8 cellular contexts compared by ENCODE assay signal in genomic region chr17:58337600-58338453, GRCh38. TPM values are rescaled to one million over a fixed set of nuclear protein-coding genes. Genes with fewer than 3 reads are reported as not detected.
DNase-seq lines count a peak whose midpoint lies in the region; ATAC-seq, FAIRE-seq and TF ChIP-seq lines count a peak whose summit lies in the region.

No MANE protein-coding gene starts in this region.

- peak; percentile 67 to 79 for ATAC-seq in naive thymus-derived CD8-positive, alpha-beta T cell
- ATAC-seq in stimulated activated naive CD8-positive, alpha-beta T cell treated with anti-CD3 and anti-CD28 coated beads, Interleukin-15, amount 100 ng/mL, for 72 hours: peak; percentile 69

- no peak for TF ChIP-seq CTCF in MM.1S (IDR thresholded peaks at IDR 0.05; ENCODE audit: low read length)

- peaks cover 83% of the 10 kb centered on the region for H3K79me2 ChIP-seq in MM.1S (ENCODE audit: low read length)

- H3K9me3 ChIP-seq in MM.1S (replicated peaks; ENCODE audit: insufficient read depth, low read length): no peaks in the 10 kb centered on the region

- H3K4me1 Mint-ChIP-seq in naive thymus-derived CD8-positive, alpha-beta T cell: peaks cover 49 to 89% (median 75%) of the 10 kb centered on the region in 4 donors
- H3K4me1 Mint-ChIP-seq in stimulated activated naive CD8-positive, alpha-beta T cell treated with anti-CD3 and anti-CD28 coated beads, Interleukin-15, amount 100 ng/mL, for 72 hours: peaks cover 44% of the 10 kb centered on the region

- H3K4me3 ChIP-seq in MM.1S (ENCODE audit: low read length): peak overlapping the region; percentile 68

- H3F3A ChIP-seq in MM.1S (ENCODE audit: insufficient read depth, low read length): peaks cover 79% of the 10 kb centered on the region

- H3K27ac ChIP-seq in MM.1S (ENCODE audit: low read length): peak overlapping the region; percentile 100

- no peaks in the 10 kb centered on the region for H3K27me3 ChIP-seq in MM.1S (replicated peaks; ENCODE audit: insufficient read depth, low read length)

- H3K4me1 ChIP-seq in MM.1S (ENCODE audit: low read length): peaks cover 79% of the 10 kb centered on the region

- no peak overlapping the region for H2AFZ ChIP-seq in MM.1S (ENCODE audit: low read length)

- POLR2A ChIA-PET in naive thymus-derived CD8-positive, alpha-beta T cell (lab: Charles Lee): interaction anchor here (0.9 to 27.5 kb wide), 14 partner anchors 1 to 1740 kb away, joined by 3 to 1631 read pairs (median 4); partner anchors contain the start of genes CLTC, RNF43, SKA2 and SUPT4H1

- H3K4me3 Mint-ChIP-seq in naive thymus-derived CD8-positive, alpha-beta T cell: peak overlapping the region; percentile 82 to 100 (median 96)
- H3K4me3 Mint-ChIP-seq in stimulated activated naive CD8-positive, alpha-beta T cell treated with anti-CD3 and anti-CD28 coated beads, Interleukin-15, amount 100 ng/mL, for 72 hours: peak overlapping the region; percentile 77 to 99

- TF ChIP-seq POLR2A in H54 (IDR thresholded peaks at IDR 0.05; ENCODE audit: low read depth, low read length) (no peak), erythroblast (IDR thresholded peaks at IDR 0.05; ENCODE audit: low read length) (peak; percentile 85)

- DNase-seq in GDM1 (lab: John Stamatoyannopoulos, UW): peak; percentile 93
- DNase-seq in H54 (ENCODE audit: insufficient read length, low spot score): peak; percentile 69
- peak; percentile 95 for DNase-seq in MM.1S
- peak; percentile 88 to 93 for DNase-seq in activated CD8-positive, alpha-beta memory T cell treated with anti-CD3 and anti-CD28 coated beads for 4 hours (ENCODE audit: low read depth in 2 of 2)
- DNase-seq in erythroblast (lab: John Stamatoyannopoulos, UW): peak; percentile 93 to 94
- peak; percentile 74 to 95 (median 88) for DNase-seq in naive thymus-derived CD8-positive, alpha-beta T cell
- DNase-seq in stimulated activated naive CD8-positive, alpha-beta T cell treated with anti-CD3 and anti-CD28 coated beads, Interleukin-15, amount 100 ng/mL, for 72 hours: peak; percentile 96 to 98
- DNase-seq in DMS114 treated with DMSO at 0.1 percent for 48 hours (lab: John Stamatoyannopoulos, UW; ENCODE audit: unreplicated experiment): no peak

- no peaks in the 10 kb centered on the region for H3K9me3 Mint-ChIP-seq in naive thymus-derived CD8-positive, alpha-beta T cell
- no peaks in the 10 kb centered on the region for H3K9me3 Mint-ChIP-seq in stimulated activated naive CD8-positive, alpha-beta T cell treated with anti-CD3 and anti-CD28 coated beads, Interleukin-15, amount 100 ng/mL, for 72 hours

- H3K9me2 ChIP-seq in MM.1S (replicated peaks; ENCODE audit: insufficient read depth, low read length): no peaks in the 10 kb centered on the region

- no peaks in the 10 kb centered on the region for H3K36me3 ChIP-seq in MM.1S (replicated peaks; ENCODE audit: insufficient read depth, low read length)

- peak overlapping the region; percentile 91 to 99 (median 96) for H3K27ac Mint-ChIP-seq in naive thymus-derived CD8-positive, alpha-beta T cell
- H3K27ac Mint-ChIP-seq in stimulated activated naive CD8-positive, alpha-beta T cell treated with anti-CD3 and anti-CD28 coated beads, Interleukin-15, amount 100 ng/mL, for 72 hours: peak overlapping the region; percentile 95 to 100

- peak overlapping the region; percentile 99 for H3K4me2 ChIP-seq in MM.1S (ENCODE audit: low read depth, low read length)

- no peak for FAIRE-seq in H54 (lab: Jason Lieb, UNC)

- H3K9ac ChIP-seq in MM.1S (ENCODE audit: low read length): peak overlapping the region; percentile 99

- peaks cover 0 to 19% (median 9%) of the 10 kb centered on the region in 3 donors for H3K36me3 Mint-ChIP-seq in naive thymus-derived CD8-positive, alpha-beta T cell

- no peaks in the 10 kb centered on the region for H4K20me1 ChIP-seq in MM.1S (ENCODE audit: insufficient read depth, low read length)

- H3K27me3 Mint-ChIP-seq in naive thymus-derived CD8-positive, alpha-beta T cell: no peaks in the 10 kb centered on the region
- no peaks in the 10 kb centered on the region for H3K27me3 Mint-ChIP-seq in stimulated activated naive CD8-positive, alpha-beta T cell treated with anti-CD3 and anti-CD28 coated beads, Interleukin-15, amount 100 ng/mL, for 72 hours

RNA-seq across cellular contexts. Expression of gene TSPOAP1, which starts 9.2 kb away (rescaled TPM):
- 10 to 100 TPM; 15.2 to 15.4 TPM for total RNA-seq in naive thymus-derived CD8-positive, alpha-beta T cell
- 1 to 10 TPM in 2 of 3 donors, under 1 TPM in 1; 0.43 to 1.9 (median 1.5) TPM for polyA plus RNA-seq in naive thymus-derived CD8-positive, alpha-beta T cell

RNA-seq across cellular contexts. Expression of gene SUPT4H1, which starts 14.2 kb away (rescaled TPM):
- 10 to 100 TPM; 58.2 to 65.9 TPM for total RNA-seq in naive thymus-derived CD8-positive, alpha-beta T cell
- polyA plus RNA-seq in naive thymus-derived CD8-positive, alpha-beta T cell: 10 to 100 TPM; 63.7 to 97.4 (median 76.1) TPM

RNA-seq across cellular contexts. Expression of gene MPO, which starts 57.1 kb away (rescaled TPM):
- total RNA-seq in naive thymus-derived CD8-positive, alpha-beta T cell: not detected
- not detected for polyA plus RNA-seq in naive thymus-derived CD8-positive, alpha-beta T cell
